Comparison of ENCODE assay signal across 18 cellular contexts in genomic region chr1:118479351-118479750, GRCh38.
"Had no signal": no experiment of that assay in that cellular context is flagged by ENCODE, and none has a peak within 500 bp of the region (broad histone marks: within the 10 kb centered on the region; RNA-seq: fewer than 3 reads in every experiment).

No MANE protein-coding gene starts in this region.

- H3K36me3 ChIP-seq: ascending aorta, breast epithelium, neutrophil, tibial artery, WERI-Rb-1 had no signal

- DNase-seq: activated CD4-positive, alpha-beta T cell treated with anti-CD3 and anti-CD28 coated beads, Interleukin-2, amount 50 U/mL, for 48 hours; activated naive CD4-positive, alpha-beta T cell treated with anti-CD3 and anti-CD28 coated beads, Interleukin-2, amount 10 ng/mL, durations not matched to agents 7 days and 5 days; cerebellar nuclear complex; effector CD8-positive, alpha-beta T cell; foreskin fibroblast; left ventricle myocardium superior; mesenchymal stem cell; naive thymus-derived CD8-positive, alpha-beta T cell; stimulated activated CD4-positive, alpha-beta T cell treated with anti-CD3 and anti-CD28 coated beads, Interleukin-12 subunit alpha, Interleukin-12 subunit beta, amount 100 ng/mL, for 4 hours; stimulated activated CD4-positive, alpha-beta T cell treated with anti-CD3 and anti-CD28 coated beads, Interleukin-2, amount 100 ng/mL, for 24 hours; T1000; tibial artery; WERI-Rb-1 had no signal

- H3K9me3 ChIP-seq: ascending aorta, breast epithelium, neutrophil, tibial artery had no signal

- H3K27ac ChIP-seq: ascending aorta, breast epithelium, neutrophil, parathyroid adenoma, tibial artery, WERI-Rb-1 had no signal

- H3K4me1 ChIP-seq: ascending aorta, breast epithelium, parathyroid adenoma, tibial artery had no signal

- ATAC-seq: left ventricle myocardium superior; naive thymus-derived CD8-positive, alpha-beta T cell; stimulated activated effector memory CD8-positive, alpha-beta T cell treated with anti-CD3 and anti-CD28 coated beads, Interleukin-12 subunit alpha, Interleukin-12 subunit beta, amount 100 ng/mL, for 72 hours had no signal

- H3K9ac ChIP-seq: parathyroid adenoma had no signal

- H3K27me3 ChIP-seq: ascending aorta, breast epithelium, neutrophil, tibial artery had no signal

- H2AFZ ChIP-seq: parathyroid adenoma had no signal

- H3K4me3 ChIP-seq: ascending aorta, breast epithelium, tibial artery had no signal
